Comparison of ENCODE assay signal across 1 cellular context in genomic region chr7:132328047-132328620, GRCh38.
TF ChIP-seq lines count a peak whose summit lies in the region.

No MANE protein-coding gene starts in this region.

TF ChIP-seq in liver, 16 proteins besides CTCF, POLR2A, EP300 and RAD21 (continued from another document):
- TF ChIP-seq REST (IDR thresholded peaks at IDR 0.05): no peak
TF ChIP-seq in liver: peak in this region for 2.
